ENCODE assay signal across 24 cellular contexts in genomic region chr9:69824497-69825252, GRCh38. TPM values are rescaled to one million over a fixed set of nuclear protein-coding genes. Genes with fewer than 3 reads are reported as not detected.
DNase-seq lines count a peak whose midpoint lies in the region; ATAC-seq and TF ChIP-seq lines count a peak whose summit lies in the region.
"Had no signal": no experiment of that assay in that cellular context is flagged by ENCODE, and none has a peak within 500 bp of the region (broad histone marks: within the 10 kb centered on the region; RNA-seq: fewer than 3 reads in every experiment).

No MANE protein-coding gene starts in this region.

- in situ Hi-C loops in mammary epithelial cell (cut with MboI; ENCODE audit: low sequenced_read_pairs in 2 of 2) = no loop called here

- H3K9ac ChIP-seq in iPS-18a (ENCODE audit: low read length) (no peak overlapping the region), mammary epithelial cell (ENCODE audit: insufficient read depth, low read length) (no peak overlapping the region)

- POLR2A ChIA-PET in HEK293 (lab: Yijun Ruan, JAX) = no interaction called here

- WGBS in mammary epithelial cell (ENCODE audit: low coverage, missing lambda C conversion rate) = 79% methylated on average over 3 of the region's 3 CpGs

- no peaks in the 10 kb centered on the region for H3K9me3 ChIP-seq in HEK293 (ENCODE audit: control insufficient read depth, insufficient read depth, low read depth, low read length)
- H3K9me3 ChIP-seq in iPS-18a (ENCODE audit: control insufficient read depth, low read depth, low read length) = no peaks in the 10 kb centered on the region
- H3K9me3 ChIP-seq in mammary epithelial cell (replicated peaks; ENCODE audit: insufficient read depth, low read length) = no peaks in the 10 kb centered on the region
- H3K9me3 ChIP-seq: BE2C, Peyer's patch had no signal

- dilution Hi-C loops in mammary epithelial cell (cut with HindIII; ENCODE audit: low sequenced_read_pairs) = loop anchor here (25.0 kb wide), 1 partner anchor 412 kb away; no protein-coding TSS in a partner anchor

- BruUV-seq in mammary epithelial cell (replicated peaks; lab: Mats Ljungman, UMichigan) = no TSS peak

- H2AFZ ChIP-seq in mammary epithelial cell (ENCODE audit: low read depth, low read length) = no peak overlapping the region

- H3K4me1 ChIP-seq in HEK293 (ENCODE audit: control insufficient read depth, insufficient read depth, low read length) = no peaks in the 10 kb centered on the region
- H3K4me1 ChIP-seq in iPS-18a (ENCODE audit: control insufficient read depth, low read depth, low read length) = peaks cover 58% of the 10 kb centered on the region
- no peaks in the 10 kb centered on the region for H3K4me1 ChIP-seq in mammary epithelial cell (ENCODE audit: insufficient read depth, low read length)
- H3K4me1 ChIP-seq: BE2C, Peyer's patch had no signal

- CTCF ChIA-PET in HEK293 (lab: Yijun Ruan, JAX) (interaction anchor here (0.7 to 1.0 kb wide), 3 partner anchors 19 to 151 kb away, joined by 4 to 6 read pairs (median 4); no protein-coding TSS in a partner anchor), mammary epithelial cell (lab: Charles Lee; ENCODE audit: low non-redundant PET) (no interaction called here)

- H3K4me3 ChIP-seq in HEK293 (ENCODE audit: low read depth, low read length) = no peak overlapping the region
- H3K4me3 ChIP-seq in iPS-18a (ENCODE audit: low read length) = peak overlapping the region; percentile 19
- no peak overlapping the region for H3K4me3 ChIP-seq in mammary epithelial cell (replicated peaks in 1 of 3; ENCODE audit: insufficient read depth in 1 of 3, low read depth in 2 of 3, low read length in 3 of 3)
- H3K4me3 ChIP-seq: Peyer's patch had no signal

- no peaks in the 10 kb centered on the region for H3K79me2 ChIP-seq in mammary epithelial cell (ENCODE audit: insufficient read depth, low read length)

- intact Hi-C loops in mammary epithelial cell (cut with micrococcal nuclease) = no loop called here

- no peak overlapping the region for H3K27ac ChIP-seq in HEK293 (ENCODE audit: extremely low read depth, low read depth, low read length)
- peak overlapping the region; percentile 43 for H3K27ac ChIP-seq in iPS-18a (ENCODE audit: low read length)
- no peak overlapping the region for H3K27ac ChIP-seq in mammary epithelial cell (ENCODE audit: insufficient read depth, low read depth, low read length)
- H3K27ac ChIP-seq: 22Rv1, HL-60, Peyer's patch had no signal

- no peaks in the 10 kb centered on the region for H4K20me1 ChIP-seq in mammary epithelial cell (ENCODE audit: insufficient read depth, low read length)

- no peak overlapping the region for H3K4me2 ChIP-seq in mammary epithelial cell (ENCODE audit: insufficient read depth, low read depth, low read length)

- TF ChIP-seq CTCF in HEK293 (tag by site-specific recombination; IDR thresholded peaks at IDR 0.05) (no peak), mammary epithelial cell (conservative IDR thresholded peaks at IDR 0.05 in 1 of 2, IDR thresholded peaks at IDR 0.05 in 1 of 2; ENCODE audit: extremely low read depth in 1 of 2, insufficient read depth in 1 of 2, low read depth in 1 of 2, low read length in 2 of 2) (no peak)

- no peak for ATAC-seq in HG03135 (IDR thresholded peaks at IDR 0.05; ENCODE audit: unreplicated experiment)

- H3K36me3 ChIP-seq in HEK293 (ENCODE audit: control insufficient read depth in 2 of 2, insufficient read depth in 1 of 2, low read length in 2 of 2) (no peaks in the 10 kb centered on the region), iPS-18a (ENCODE audit: control insufficient read depth, low read depth, low read length) (no peaks in the 10 kb centered on the region), mammary epithelial cell (ENCODE audit: insufficient read depth, low read length) (no peaks in the 10 kb centered on the region)
- H3K36me3 ChIP-seq: BE2C, Peyer's patch had no signal

- H3K27me3 ChIP-seq in iPS-18a (ENCODE audit: control insufficient read depth, insufficient read depth, low read length) = no peaks in the 10 kb centered on the region
- no peaks in the 10 kb centered on the region for H3K27me3 ChIP-seq in mammary epithelial cell (ENCODE audit: insufficient read depth, low read length)
- H3K27me3 ChIP-seq: BE2C, Peyer's patch had no signal

- DNase-seq in DMS153 (lab: John Stamatoyannopoulos, UW) = peak; percentile 21
- DNase-seq in DMS153 treated with DMSO at 0.1 percent for 48 hours (lab: John Stamatoyannopoulos, UW; ENCODE audit: unreplicated experiment) = no peak
- DNase-seq in NCI-H748 (lab: John Stamatoyannopoulos, UW; ENCODE audit: unreplicated experiment) = peak; percentile 71
- no peak for DNase-seq in superior temporal gyrus (ENCODE audit: extremely low spot score)
- DNase-seq in mammary epithelial cell = no peak
- DNase-seq: BE2C; CD4-positive, CD25-positive, alpha-beta regulatory T cell; COR-L47; GOT3; HFFc6; NCI-H1105; NCI-H1694 treated with DMSO at 0.1 percent for 48 hours; NCI-H2107; NCI-H226; NCI-H524; Peyer's patch; SW 1271 had no signal

TF ChIP-seq in HEK293, 187 proteins besides CTCF, POLR2A, EP300 and RAD21:
- TF ChIP-seq ZNF214 (tag by site-specific recombination; IDR thresholded peaks at IDR 0.05; ENCODE audit: borderline replicate concordance) (no peak), ATF2 (tag by site-specific recombination; IDR thresholded peaks at IDR 0.05; ENCODE audit: low read depth) (peak; percentile 61), ZNF121 (tag by site-specific recombination; IDR thresholded peaks at IDR 0.05) (no peak), ZNF311 (tag by site-specific recombination; IDR thresholded peaks at IDR 0.05; ENCODE audit: borderline replicate concordance) (no peak)

RNA-seq across cellular contexts. Expression of gene CFAP95, which starts 4.1 kb away (rescaled TPM):
- total RNA-seq in mammary epithelial cell = not detected
- 0.23 TPM for polyA plus RNA-seq in mammary epithelial cell
- polyA minus RNA-seq in mammary epithelial cell = not detected
- total RNA-seq: CD4-positive, CD25-positive, alpha-beta regulatory T cell; HT1080; Peyer's patch; SK-MEL-5 had no signal

Comparison
In these comparisons a context has a peak if more than half of its experiments do, and no peak if none do; other contexts are left out.
1. DNase-seq: peak in DMS153 (single experiment) and NCI-H748 (single experiment); none in DMS153 treated with DMSO at 0.1 percent for 48 hours (single experiment), superior temporal gyrus (single experiment) and mammary epithelial cell (single experiment).